In genomic region chr5:173815571-173815970, GRCh38 we compare ENCODE assay signal across 19 cellular contexts.
DNase-seq lines count a peak whose midpoint lies in the region; ATAC-seq, FAIRE-seq and TF ChIP-seq lines count a peak whose summit lies in the region.
"Had no signal": no experiment of that assay in that cellular context is flagged by ENCODE, and none has a peak within 500 bp of the region (broad histone marks: within the 10 kb centered on the region; RNA-seq: fewer than 3 reads in every experiment).

No MANE protein-coding gene starts in this region.

- ATAC-seq in IMR-90 (ENCODE audit: low read depth) (no peak), HG03378 (IDR thresholded peaks at IDR 0.05; ENCODE audit: unreplicated experiment) (no peak)
- ATAC-seq in stimulated activated effector memory CD8-positive, alpha-beta T cell treated with anti-CD3 and anti-CD28 coated beads, Interleukin-12 subunit alpha, Interleukin-12 subunit beta, amount 100 ng/mL, for 72 hours: no peak
- ATAC-seq: GM12878 had no signal

- H3K9me3 Mint-ChIP-seq in neural progenitor cell: peaks cover 16% of the 10 kb centered on the region
- peaks cover 4% of the 10 kb centered on the region for H3K9me3 Mint-ChIP-seq in stimulated activated effector memory CD8-positive, alpha-beta T cell treated with anti-CD3 and anti-CD28 coated beads, Interleukin-12 subunit alpha, Interleukin-12 subunit beta, amount 100 ng/mL, for 72 hours

- DNase-seq in IMR-90 (no peak), H1 (ENCODE audit: low read depth in 1 of 2, low spot score in 2 of 2) (no peak), neural progenitor cell (ENCODE audit: low spot score) (no peak), thyroid gland (peak; percentile 60 to 69), NCI-H2107 (lab: John Stamatoyannopoulos, UW) (no peak)
- DNase-seq in stimulated activated effector memory CD8-positive, alpha-beta T cell treated with anti-CD3 and anti-CD28 coated beads, Interleukin-12 subunit alpha, Interleukin-12 subunit beta, amount 100 ng/mL, for 72 hours (ENCODE audit: low spot score in 2 of 2): no peak
- no peak for DNase-seq in stimulated activated CD4-positive, alpha-beta T cell treated with anti-CD3 and anti-CD28 coated beads, Interleukin-4, amount 100 ng/mL, for 4 hours
- DNase-seq: ACHN; Calu3; CD4-positive, alpha-beta memory T cell; DMS53; DND-41; EL had no signal

- no peak overlapping the region for H3K9ac ChIP-seq in IMR-90 (ENCODE audit: low read depth, low read length)
- H3K9ac ChIP-seq in H1 (replicated peaks in 1 of 4; ENCODE audit: extremely low read depth in 1 of 4, low read depth in 3 of 4, low read length in 3 of 4): no peak overlapping the region; a peak in 1 of 7 replicates
- no peak overlapping the region for H3K9ac ChIP-seq in neural progenitor cell

- no TSS peak for BruUV-seq in IMR-90 (replicated peaks; lab: Mats Ljungman, UMichigan)

- H3K79me2 ChIP-seq in H1 (ENCODE audit: control insufficient read depth in 1 of 2, insufficient read depth in 2 of 2, low read length in 2 of 2) (no peaks in the 10 kb centered on the region), neural progenitor cell (ENCODE audit: low read depth) (no peaks in the 10 kb centered on the region)

- TF ChIP-seq CTCF in IMR-90 (conservative IDR thresholded peaks at IDR 0.05; ENCODE audit: low read depth, low read length): no peak
- no peak for TF ChIP-seq CTCF in H1 (IDR thresholded peaks at IDR 0.05; ENCODE audit: control extremely low read depth in 1 of 3, insufficient read depth in 1 of 3, low read depth in 1 of 3, low read length in 3 of 3)
- no peak for TF ChIP-seq CTCF in neural progenitor cell (IDR thresholded peaks at IDR 0.05)
- TF ChIP-seq CTCF in thyroid gland (IDR thresholded peaks at IDR 0.05): no peak

- in situ Hi-C loops in IMR-90 (cut with MboI; ENCODE audit: low sequenced_read_pairs): no loop called here

- no peak overlapping the region for H3K4me3 ChIP-seq in IMR-90 (ENCODE audit: insufficient read depth, low read depth, low read length)
- no peak overlapping the region for H3K4me3 ChIP-seq in H1 (ENCODE audit: extremely low read depth in 1 of 4, insufficient read depth in 2 of 4, low read depth in 3 of 4, low read length in 4 of 4)
- no peak overlapping the region for H3K4me3 ChIP-seq in neural progenitor cell
- H3K4me3 ChIP-seq in thyroid gland (replicated peaks in 1 of 3): no peak overlapping the region
- H3K4me3 ChIP-seq: GM12878, HAP-1 had no signal

- H2AK5ac ChIP-seq in IMR-90 (ENCODE audit: low read depth, low read length) (no peak overlapping the region), H1 (ENCODE audit: low read depth, low read length) (no peak overlapping the region)

- no peaks in the 10 kb centered on the region for H3F3A ChIP-seq in neural progenitor cell (ENCODE audit: low read depth)

- no CpG with 5 or more reads among the region's 9 CpGs for WGBS in IMR-90 (ENCODE audit: extremely low coverage in 2 of 2, insufficient read length in 1 of 2), 2 experiments
- WGBS in H1 (ENCODE audit: extremely low coverage in 1 of 2, insufficient coverage in 1 of 2, insufficient read length in 1 of 2, insufficient replicate concordance in 2 of 2, low coverage in 1 of 2, low lambda C conversion rate in 2 of 2, missing lambda C conversion rate in 1 of 2), 2 experiments: 91% methylated on average over 9 of the region's 9 CpGs; no CpG with 5 or more reads in 1 of the 2 experiments
- 57 to 79% methylated on average over 6 to 9 of the region's 9 CpGs for WGBS in thyroid gland, 2 donors

- H3K27me3 ChIP-seq in IMR-90 (ENCODE audit: control insufficient read depth, insufficient read depth, low read length) (no peaks in the 10 kb centered on the region; the same call in 1 of the 2 replicates), H1 (replicated peaks in 1 of 4; ENCODE audit: control insufficient read depth in 3 of 4, extremely low read depth in 1 of 4, insufficient read depth in 3 of 4, low read length in 3 of 4) (no peaks in the 10 kb centered on the region), neural progenitor cell (no peaks in the 10 kb centered on the region), thyroid gland (no peaks in the 10 kb centered on the region)

- no peak overlapping the region for H3K14ac ChIP-seq in IMR-90 (replicated peaks; ENCODE audit: low read depth, low read length)
- no peak overlapping the region for H3K14ac ChIP-seq in H1 (ENCODE audit: insufficient read length)

- H2AK9ac ChIP-seq in IMR-90 (replicated peaks; ENCODE audit: low read depth, low read length, poor library complexity): no peak overlapping the region

- H3K23ac ChIP-seq in IMR-90 (ENCODE audit: low read depth, low read length): no peak overlapping the region
- H3K23ac ChIP-seq in H1 (ENCODE audit: insufficient read length): no peak overlapping the region

- H2BK120ac ChIP-seq in IMR-90 (ENCODE audit: low read depth, low read length) (no peak overlapping the region), H1 (replicated peaks; ENCODE audit: low read depth, low read length) (no peak overlapping the region)

- H3K18ac ChIP-seq in IMR-90 (ENCODE audit: low read depth, low read length): no peak overlapping the region
- H3K18ac ChIP-seq in H1 (ENCODE audit: extremely low read depth, low read length): no peak overlapping the region

- H3K4me3 Mint-ChIP-seq in neural progenitor cell: no peak overlapping the region
- no peak overlapping the region for H3K4me3 Mint-ChIP-seq in stimulated activated effector memory CD8-positive, alpha-beta T cell treated with anti-CD3 and anti-CD28 coated beads, Interleukin-12 subunit alpha, Interleukin-12 subunit beta, amount 100 ng/mL, for 72 hours
- H3K4me3 Mint-ChIP-seq: CD14-positive monocyte; CD4-positive, alpha-beta memory T cell had no signal

- no peak overlapping the region for H2BK12ac ChIP-seq in H1 (ENCODE audit: low read depth, low read length)

- no peak overlapping the region for H2BK5ac ChIP-seq in IMR-90 (ENCODE audit: low read depth, low read length, poor library complexity, severe bottlenecking)
- H2BK5ac ChIP-seq in H1 (ENCODE audit: low read depth, low read length): no peak overlapping the region

- no peaks in the 10 kb centered on the region for H3K36me3 Mint-ChIP-seq in neural progenitor cell
- peaks cover 14% of the 10 kb centered on the region for H3K36me3 Mint-ChIP-seq in stimulated activated effector memory CD8-positive, alpha-beta T cell treated with anti-CD3 and anti-CD28 coated beads, Interleukin-12 subunit alpha, Interleukin-12 subunit beta, amount 100 ng/mL, for 72 hours
- H3K36me3 Mint-ChIP-seq: CD4-positive, alpha-beta memory T cell had no signal

- H2AFZ ChIP-seq in IMR-90 (replicated peaks; ENCODE audit: low read length, poor library complexity) (peak overlapping the region; percentile 23), H1 (ENCODE audit: low read length) (0 out of 2 replicates have a peak overlapping the region, but pooled peaks have one; percentile 20), neural progenitor cell (replicated peaks) (peak overlapping the region; percentile 10)

- TF ChIP-seq RAD21 in IMR-90 (IDR thresholded peaks at IDR 0.05; ENCODE audit: low read length): no peak
- no peak for TF ChIP-seq RAD21 in H1 (IDR thresholded peaks at IDR 0.05 in 1 of 2, conservative IDR thresholded peaks at IDR 0.05 in 1 of 2; ENCODE audit: low read depth in 2 of 2, low read length in 2 of 2)

- no peak overlapping the region for H3K27ac ChIP-seq in IMR-90 (ENCODE audit: insufficient read depth, low read length)
- H3K27ac ChIP-seq in H1 (ENCODE audit: low read depth, low read length): no peak overlapping the region
- no peak overlapping the region for H3K27ac ChIP-seq in neural progenitor cell
- peak overlapping the region; percentile 53 to 79 (median 63) for H3K27ac ChIP-seq in thyroid gland

- TF ChIP-seq EP300 in H1 (IDR thresholded peaks at IDR 0.05; ENCODE audit: borderline replicate concordance in 1 of 2, low read depth in 2 of 2, low read length in 2 of 2): no peak

- H3K79me1 ChIP-seq in IMR-90 (ENCODE audit: low read depth in 1 of 2, low read length in 2 of 2) (no peaks in the 10 kb centered on the region), H1 (ENCODE audit: low read depth, low read length) (no peaks in the 10 kb centered on the region)

- no peaks in the 10 kb centered on the region for H3K4me1 Mint-ChIP-seq in neural progenitor cell
- H3K4me1 Mint-ChIP-seq in stimulated activated effector memory CD8-positive, alpha-beta T cell treated with anti-CD3 and anti-CD28 coated beads, Interleukin-12 subunit alpha, Interleukin-12 subunit beta, amount 100 ng/mL, for 72 hours: peaks cover 12% of the 10 kb centered on the region

- H3K9me3 ChIP-seq in IMR-90 (ENCODE audit: control insufficient read depth, insufficient read depth, low read length): peaks cover 4% of the 10 kb centered on the region
- H3K9me3 ChIP-seq in H1 (ENCODE audit: insufficient read depth in 2 of 2, low read depth in 1 of 2, low read length in 1 of 2): no peaks in the 10 kb centered on the region
- H3K9me3 ChIP-seq in neural progenitor cell (ENCODE audit: low read depth): no peaks in the 10 kb centered on the region
- H3K9me3 ChIP-seq in thyroid gland: no peaks in the 10 kb centered on the region
- H3K9me3 ChIP-seq: HAP-1 had no signal

- POLR2A ChIA-PET in IMR-90 (lab: Charles Lee; ENCODE audit: unreplicated experiment) (no interaction called here), H1 (lab: Charles Lee; ENCODE audit: partially characterized antibody) (interaction anchor here (0.8 kb wide), 1 partner anchor 70 kb away, joined by 4 read pairs; no protein-coding TSS in a partner anchor)

- no peaks in the 10 kb centered on the region for H3K9me1 ChIP-seq in IMR-90 (ENCODE audit: insufficient read depth, low read length)

- dilution Hi-C loops in IMR-90 (cut with HindIII; ENCODE audit: low sequenced_read_pairs, unreplicated experiment): no loop called here

- H4K5ac ChIP-seq in IMR-90 (ENCODE audit: low read depth, low read length): no peak overlapping the region
- H4K5ac ChIP-seq in H1 (ENCODE audit: insufficient read length, low read depth, low read length): no peak overlapping the region

- no peak for TF ChIP-seq POLR2A in IMR-90 (IDR thresholded peaks at IDR 0.05; ENCODE audit: low read depth, low read length)
- no peak for TF ChIP-seq POLR2A in H1 (IDR thresholded peaks at IDR 0.05; ENCODE audit: control extremely low read depth in 1 of 2, low read depth in 2 of 2, low read length in 2 of 2)
- peak in 1 of 2 donors; percentile 37 for TF ChIP-seq POLR2A in thyroid gland (IDR thresholded peaks at IDR 0.05)

- no peaks in the 10 kb centered on the region for H3K4me1 ChIP-seq in IMR-90 (ENCODE audit: control insufficient read depth, insufficient read depth, low read length)
- H3K4me1 ChIP-seq in H1 (replicated peaks in 1 of 4; ENCODE audit: control insufficient read depth in 3 of 4, insufficient read depth in 4 of 4, low read length in 3 of 4): no peaks in the 10 kb centered on the region
- no peaks in the 10 kb centered on the region for H3K4me1 ChIP-seq in neural progenitor cell
- peaks cover 4 to 9% of the 10 kb centered on the region in 2 donors for H3K4me1 ChIP-seq in thyroid gland

- no peak for FAIRE-seq in H1 (lab: Jason Lieb, UNC)
- FAIRE-seq: A204.1, GM12878, GM19239 had no signal

- H4K8ac ChIP-seq in IMR-90 (ENCODE audit: low read depth in 2 of 2, low read length in 2 of 2): no peak overlapping the region
- H4K8ac ChIP-seq in H1 (ENCODE audit: extremely low read depth, insufficient read depth, low read length): no peak overlapping the region

- peaks cover 9% of the 10 kb centered on the region; the same call in 1 of the 2 replicates for H3K23me2 ChIP-seq in H1 (ENCODE audit: low read depth, low read length)

- H3K56ac ChIP-seq in IMR-90 (ENCODE audit: extremely low read depth, insufficient read depth, low read length) (no peak overlapping the region), H1 (replicated peaks; ENCODE audit: insufficient read length, low read depth, low read length) (no peak overlapping the region)

- H3K27ac Mint-ChIP-seq in neural progenitor cell: no peak overlapping the region
- H3K27ac Mint-ChIP-seq in stimulated activated effector memory CD8-positive, alpha-beta T cell treated with anti-CD3 and anti-CD28 coated beads, Interleukin-12 subunit alpha, Interleukin-12 subunit beta, amount 100 ng/mL, for 72 hours: no peak overlapping the region
- H3K27ac Mint-ChIP-seq: CD14-positive monocyte had no signal

- no peak overlapping the region for H2BK15ac ChIP-seq in IMR-90 (ENCODE audit: low read depth, low read length)
- no peak overlapping the region for H2BK15ac ChIP-seq in H1 (ENCODE audit: low read length)

- CTCF ChIA-PET in IMR-90 (lab: Yijun Ruan, JAX) (no interaction called here), H1 (lab: Charles Lee; ENCODE audit: partially characterized antibody) (interaction anchor here (1.2 to 1.3 kb wide), 3 partner anchors 9 to 186 kb away, joined by 3 to 4 read pairs (median 3); no protein-coding TSS in a partner anchor)

- no peak overlapping the region for H2BK20ac ChIP-seq in IMR-90 (ENCODE audit: low read depth, low read length)
- H2BK20ac ChIP-seq in H1 (ENCODE audit: low read length): no peak overlapping the region

- H3K4ac ChIP-seq in IMR-90 (ENCODE audit: low read depth, low read length): no peak overlapping the region
- H3K4ac ChIP-seq in H1 (replicated peaks; ENCODE audit: insufficient read length, low read depth, low read length): no peak overlapping the region

- H4K20me1 ChIP-seq in IMR-90 (ENCODE audit: insufficient read depth, low read length) (no peaks in the 10 kb centered on the region), H1 (replicated peaks in 1 of 2; ENCODE audit: control insufficient read depth in 1 of 2, insufficient read depth in 2 of 2, low read length in 2 of 2) (peaks cover 0 to 6% of the 10 kb centered on the region in 2 experiments), neural progenitor cell (ENCODE audit: low read depth) (no peaks in the 10 kb centered on the region)

- no peak overlapping the region for H3K4me2 ChIP-seq in IMR-90 (ENCODE audit: low read depth, low read length)
- H3K4me2 ChIP-seq in H1 (ENCODE audit: insufficient read depth in 1 of 2, low read depth in 2 of 2, low read length in 2 of 2): no peak overlapping the region
- no peak overlapping the region for H3K4me2 ChIP-seq in neural progenitor cell

- H3K36me3 ChIP-seq in IMR-90 (ENCODE audit: control insufficient read depth, insufficient read depth, low read length): no peaks in the 10 kb centered on the region
- H3K36me3 ChIP-seq in H1 (ENCODE audit: control insufficient read depth in 2 of 4, insufficient read depth in 4 of 4, low read length in 3 of 4): no peaks in the 10 kb centered on the region
- no peaks in the 10 kb centered on the region for H3K36me3 ChIP-seq in neural progenitor cell
- H3K36me3 ChIP-seq in thyroid gland: no peaks in the 10 kb centered on the region
- H3K36me3 ChIP-seq: HAP-1 had no signal

- H3K27me3 Mint-ChIP-seq in neural progenitor cell (ENCODE audit: insufficient read depth, low read depth): peaks cover 12% of the 10 kb centered on the region

- H4K91ac ChIP-seq in IMR-90 (ENCODE audit: insufficient read depth, low read depth, low read length) (no peak overlapping the region), H1 (replicated peaks; ENCODE audit: insufficient read length, low read length) (peak overlapping the region; percentile 39)

- intact Hi-C loops in IMR-90 (cut with micrococcal nuclease): no loop called here
- intact Hi-C loops in thyroid gland (cut with DNase I): no loop called here

Comparison
In these comparisons a context has a peak if more than half of its experiments do, and no peak if none do; other contexts are left out.
1. DNase-seq: peak in thyroid gland (2 of 2); none in IMR-90 (single experiment), H1 (0 of 2), neural progenitor cell (single experiment), stimulated activated effector memory CD8-positive, alpha-beta T cell treated with anti-CD3 and anti-CD28 coated beads, Interleukin-12 subunit alpha, Interleukin-12 subunit beta, amount 100 ng/mL, for 72 hours (0 of 2), stimulated activated CD4-positive, alpha-beta T cell treated with anti-CD3 and anti-CD28 coated beads, Interleukin-4, amount 100 ng/mL, for 4 hours (0 of 2) and NCI-H2107 (single experiment).
2. H3K27ac ChIP-seq: peak in thyroid gland (3 of 3); none in IMR-90 (single experiment), H1 (single experiment) and neural progenitor cell (single experiment).
3. Peak in every context shown above with its lines, with median percentiles within 50 percentile points of each other: H2AFZ ChIP-seq.